1 cellular context compared by ENCODE assay signal in the genomic region with DNA sequence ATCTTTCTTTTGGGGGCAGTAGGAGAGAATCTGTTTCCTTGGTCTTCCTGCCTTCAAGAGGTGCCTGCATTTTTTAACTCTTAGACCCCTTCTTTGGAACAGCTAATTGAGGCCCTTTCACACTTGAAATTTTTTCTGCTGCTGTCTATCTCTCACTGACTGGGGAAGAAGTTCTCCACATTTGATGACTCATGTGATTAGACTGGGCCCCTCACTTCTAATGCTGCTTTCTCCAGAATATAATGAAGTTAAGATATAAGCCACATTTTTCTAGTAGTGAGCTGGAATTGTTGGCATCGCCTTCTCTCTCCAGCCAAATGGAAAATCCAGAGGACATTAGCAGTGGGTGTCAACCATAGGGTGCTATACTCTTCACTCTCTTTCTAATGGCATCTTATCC.
A peak's percentile ranks its signal among the peaks of the same experiment; 100 is the strongest.
TF ChIP-seq lines count a peak whose summit lies in the region.

No MANE protein-coding gene starts in this region.

TF ChIP-seq in K562, 482 proteins besides CTCF, POLR2A, EP300 and RAD21:
- peak; percentile 72 for TF ChIP-seq ZNF316 (IDR thresholded peaks at IDR 0.05)
- peak; percentile 45; the same call in 1 of the 2 replicates for TF ChIP-seq MAFG (tag; conservative IDR thresholded peaks at IDR 0.05)
- TF ChIP-seq ATF3 (IDR thresholded peaks at IDR 0.05) = peak; percentile 23; the same call in 1 of the 2 replicates
- no peak for TF ChIP-seq ATF3 (CRISPR knock-in tag; conservative IDR thresholded peaks at IDR 0.05)
- 0 out of 2 replicates have a peak, but pooled peaks have one; percentile 6 for TF ChIP-seq JUND (IDR thresholded peaks at IDR 0.05; ENCODE audit: borderline replicate concordance, low read depth, low read length)
- no peak for TF ChIP-seq JUND (tag; IDR thresholded peaks at IDR 0.05; ENCODE audit: borderline replicate concordance, low read depth, low read length)
- peak; percentile 65 for TF ChIP-seq C11orf30 (IDR thresholded peaks at IDR 0.05; ENCODE audit: low read depth)
- TF ChIP-seq NFXL1 (CRISPR knock-in tag; IDR thresholded peaks at IDR 0.05) = no peak
